Comparison of ENCODE assay signal across 1 cellular context in the genomic region with DNA sequence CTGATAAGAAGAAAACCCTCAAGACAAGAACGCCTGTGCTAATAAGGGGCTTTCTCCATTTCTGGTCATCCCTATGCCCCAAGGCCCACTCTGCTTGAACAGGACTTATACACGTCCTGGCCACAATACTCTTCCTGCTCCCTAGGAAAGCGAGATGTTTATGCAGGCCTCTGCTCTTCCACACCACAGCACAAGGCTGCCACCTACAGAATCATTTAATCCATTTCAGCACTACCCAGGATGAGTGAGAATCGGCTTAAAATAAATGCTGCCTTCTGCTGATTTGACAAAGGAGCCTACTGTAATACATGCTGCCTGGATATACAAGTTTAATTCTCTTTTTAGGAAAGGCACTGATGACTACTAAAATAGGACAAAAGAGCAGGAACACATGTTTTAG.
TF ChIP-seq lines count a peak whose summit lies in the region.

No MANE protein-coding gene starts in this region.

TF ChIP-seq in endothelial cell of umbilical vein, 7 proteins besides CTCF, POLR2A, EP300 and RAD21:
- TF ChIP-seq GATA2 (IDR thresholded peaks at IDR 0.05; ENCODE audit: insufficient read depth, insufficient read length, low read depth, low read length) (no peak), MYC (IDR thresholded peaks at IDR 0.05; ENCODE audit: low read depth, low read length) (no peak), POLR2AphosphoS5 (IDR thresholded peaks at IDR 0.05; ENCODE audit: insufficient read depth, low read depth, low read length) (no peak), JUN (IDR thresholded peaks at IDR 0.05; ENCODE audit: borderline replicate concordance, insufficient read depth, insufficient read length, low read depth) (no peak), FOS (IDR thresholded peaks at IDR 0.05; ENCODE audit: borderline replicate concordance, insufficient read depth, low read length) (no peak), EZH2 (IDR thresholded peaks at IDR 0.05; ENCODE audit: borderline replicate concordance, low read depth, low read length, severe bottlenecking) (no peak)
- TF ChIP-seq, protein P1, sequence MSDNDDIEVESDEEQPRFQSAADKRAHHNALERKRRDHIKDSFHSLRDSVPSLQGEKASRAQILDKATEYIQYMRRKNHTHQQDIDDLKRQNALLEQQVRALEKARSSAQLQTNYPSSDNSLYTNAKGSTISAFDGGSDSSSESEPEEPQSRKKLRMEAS (IDR thresholded peaks at IDR 0.05; ENCODE audit: insufficient read depth, insufficient read length), result no peak
TF ChIP-seq in endothelial cell of umbilical vein: peak in this region for 0.
